Comparison of ENCODE assay signal across 21 cellular contexts in genomic region chr10:6139470-6139869, GRCh38.
"Had no signal": no experiment of that assay in that cellular context is flagged by ENCODE, and none has a peak within 500 bp of the region (broad histone marks: within the 10 kb centered on the region; RNA-seq: fewer than 3 reads in every experiment).

No MANE protein-coding gene starts in this region.

- ATAC-seq: gastroesophageal sphincter; left colon; lower lobe of right lung; SK-N-SH treated with all-trans-retinoic acid at 6 μM for 48 hours; stimulated activated naive CD8-positive, alpha-beta T cell treated with anti-CD3 and anti-CD28 coated beads, Interleukin-15, Interleukin-2, amounts not matched to agents 100 U/mL and 50 U/mL, for 24 hours had no signal

- H3K4me3 ChIP-seq: gastroesophageal sphincter, lower lobe of right lung, neural progenitor cell, upper lobe of left lung had no signal

- H3K27ac Mint-ChIP-seq: activated T-helper 1 cell treated with anti-CD3 and anti-CD28 coated beads, Interleukin-12 subunit alpha, Interleukin-12 subunit beta, Interleukin-2, Interleukin-4 antibody, amounts not matched to agents 30 ng/mL and 10 ng/mL and 1 ng/mL, durations not matched to agents 14 hours and 24 hours and 36 hours; neural progenitor cell; T-helper 2 cell treated with Interferon-gamma antibody and Interleukin-4, amounts not matched to agents 5 μg/mL and 100 μg/mL, for 36 hours had no signal

- H3K36me3 Mint-ChIP-seq: activated naive CD8-positive, alpha-beta T cell treated with anti-CD3 and anti-CD28 coated beads, Interleukin-2, amount 10 ng/mL, durations not matched to agents 7 days and 5 days; naive B cell; neural progenitor cell had no signal

- H3K36me3 ChIP-seq: gastroesophageal sphincter, lower lobe of right lung, neural progenitor cell, upper lobe of left lung, WERI-Rb-1 had no signal

- H3K9ac ChIP-seq: neural progenitor cell had no signal

- H3K27ac ChIP-seq: epithelial cell of prostate, gastroesophageal sphincter, lower lobe of right lung, neural progenitor cell, WERI-Rb-1 had no signal

- DNase-seq: activated CD4-positive, alpha-beta T cell treated with anti-CD3 and anti-CD28 coated beads for 1 hour; activated CD4-positive, alpha-beta T cell treated with anti-CD3 and anti-CD28 coated beads, Interleukin-2, amount 50 U/mL, for 1 hour; activated CD8-positive, alpha-beta memory T cell treated with anti-CD3 and anti-CD28 coated beads, Interleukin-2, amount 50 U/mL, for 48 hours; activated naive CD8-positive, alpha-beta T cell treated with anti-CD3 and anti-CD28 coated beads, Interleukin-2, amount 10 ng/mL, durations not matched to agents 7 days and 5 days; amygdala; cortex of kidney; head of caudate nucleus; hypothalamus; lower lobe of right lung; naive B cell; stimulated activated CD4-positive, alpha-beta T cell treated with anti-CD3 and anti-CD28 coated beads, Interleukin-4, amount 100 ng/mL, for 24 hours; stimulated activated naive CD8-positive, alpha-beta T cell treated with anti-CD3 and anti-CD28 coated beads, Interleukin-15, Interleukin-2, amounts not matched to agents 100 U/mL and 50 U/mL, for 24 hours; WERI-Rb-1 had no signal

- H3K4me3 Mint-ChIP-seq: neural progenitor cell had no signal

- H3K9me3 Mint-ChIP-seq: activated naive CD8-positive, alpha-beta T cell treated with anti-CD3 and anti-CD28 coated beads, Interleukin-2, amount 10 ng/mL, durations not matched to agents 7 days and 5 days; activated T-helper 1 cell treated with anti-CD3 and anti-CD28 coated beads, Interleukin-12 subunit alpha, Interleukin-12 subunit beta, Interleukin-2, Interleukin-4 antibody, amounts not matched to agents 30 ng/mL and 10 ng/mL and 1 ng/mL, durations not matched to agents 14 hours and 24 hours and 36 hours; naive B cell; neural progenitor cell; T-helper 2 cell treated with Interferon-gamma antibody and Interleukin-4, amounts not matched to agents 5 μg/mL and 100 μg/mL, for 36 hours had no signal
